Comparison of ENCODE assay signal across 8 cellular contexts in the genomic region with DNA sequence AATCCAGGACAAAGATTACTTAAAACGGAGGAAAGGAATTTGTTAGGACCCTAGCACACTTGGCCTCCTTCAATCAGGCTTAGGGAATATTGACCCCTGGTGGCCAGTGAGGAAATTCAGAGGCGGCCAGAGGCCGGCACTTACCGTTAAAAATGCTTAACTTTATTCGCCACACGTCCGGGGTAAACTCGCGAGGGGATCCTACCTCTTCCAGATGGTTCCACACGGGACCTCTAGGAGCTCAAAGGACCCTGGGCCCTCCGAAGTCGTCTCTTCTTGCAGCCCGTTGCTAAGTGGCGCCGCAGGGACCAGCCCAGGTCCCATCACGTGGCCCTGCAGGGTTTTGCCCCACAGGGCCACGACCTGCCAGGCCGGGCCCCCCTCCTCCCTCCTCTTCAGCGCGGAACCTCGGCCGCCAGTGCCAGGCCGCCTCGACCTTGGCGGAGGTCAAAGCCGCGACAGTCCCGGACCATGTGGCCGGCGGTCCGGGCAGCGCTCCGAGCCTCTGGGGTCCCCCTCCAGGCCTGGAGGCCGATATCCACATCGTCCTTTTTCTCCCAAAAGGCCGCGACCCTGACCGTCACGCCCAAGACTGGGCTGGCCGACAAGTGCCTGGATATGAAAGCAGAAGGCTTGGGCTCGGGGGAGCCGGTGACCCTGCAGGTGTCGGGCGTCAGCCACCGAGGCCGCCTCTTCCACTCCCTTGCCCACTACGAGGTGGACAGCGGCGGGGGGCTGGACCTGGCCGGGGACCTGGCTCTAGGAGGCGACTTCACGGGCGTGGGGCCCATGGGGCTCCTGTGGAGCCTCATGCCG. TPM values are rescaled to one million over a fixed set of nuclear protein-coding genes. Genes with fewer than 3 reads are reported as not detected.
DNase-seq lines count a peak whose midpoint lies in the region; ATAC-seq and TF ChIP-seq lines count a peak whose summit lies in the region.

No MANE protein-coding gene starts in this region.

- peak; percentile 59 for TF ChIP-seq RAD21 in neural cell (conservative IDR thresholded peaks at IDR 0.05)

- H3K27me3 ChIP-seq in foreskin keratinocyte = peaks cover 13% of the 10 kb centered on the region
- H3K27me3 ChIP-seq in neural cell (ENCODE audit: insufficient read depth, low read depth, low read length) = peaks cover 23% of the 10 kb centered on the region

- peak overlapping the region; percentile 12 for H2AFZ ChIP-seq in neural cell (ENCODE audit: low read depth, low read length)

- H3K9me2 ChIP-seq in neural cell (ENCODE audit: insufficient read depth, low read length) = no peaks in the 10 kb centered on the region

- no peaks in the 10 kb centered on the region for H3K79me2 ChIP-seq in neural cell (replicated peaks; ENCODE audit: insufficient read depth, low read length)

- TF ChIP-seq CTCF in GM12873 (IDR thresholded peaks at IDR 0.05; ENCODE audit: insufficient read depth, low read depth, low read length, missing control alignments) = peak; percentile 81
- TF ChIP-seq CTCF in foreskin keratinocyte (conservative IDR thresholded peaks at IDR 0.05) = peak; percentile 95
- peak; percentile 65 for TF ChIP-seq CTCF in neural cell (IDR thresholded peaks at IDR 0.05; ENCODE audit: poor library complexity, severe bottlenecking)

- no peak overlapping the region for H3K27ac ChIP-seq in foreskin keratinocyte
- H3K27ac ChIP-seq in neural cell (ENCODE audit: low read length) = no peak overlapping the region
- H3K27ac ChIP-seq in substantia nigra (ENCODE audit: low read depth, low read length, poor library complexity, severe bottlenecking) = peak overlapping the region; percentile 55

- H3K9me3 ChIP-seq in neural cell (ENCODE audit: low read length) = no peaks in the 10 kb centered on the region

- peak overlapping the region; percentile 62 for H3K4me3 ChIP-seq in neural cell (ENCODE audit: low read length)

- in situ Hi-C loops in KBM-7 (cut with MboI; ENCODE audit: low pct_unique_long_range_greater_than_20kb, low sequenced_read_pairs) = no loop called here

- H3K36me3 ChIP-seq in neural cell (ENCODE audit: insufficient read depth, low read length) = no peaks in the 10 kb centered on the region

- peak; percentile 69 for DNase-seq in KBM-7
- peak; percentile 44 to 52 for DNase-seq in SHP77 (lab: John Stamatoyannopoulos, UW)
- peak; percentile 63 for DNase-seq in activated naive CD4-positive, alpha-beta T cell treated with Interleukin-2 at 50 U/mL for 16 hours
- DNase-seq in foreskin keratinocyte = peak in 1 of 2 donors; percentile 44
- DNase-seq in substantia nigra (lab: John Stamatoyannopoulos, UW) = peak in 48 of 49 donors; percentile 9 to 87 (median 52)

- H3K9ac ChIP-seq in neural cell (ENCODE audit: low read length) = peak overlapping the region; percentile 44

- ATAC-seq in foreskin keratinocyte = peak; percentile 67
- ATAC-seq in GM21528 (IDR thresholded peaks at IDR 0.05; ENCODE audit: low FRiP score, unreplicated experiment) = no peak

- H3K4me2 ChIP-seq in neural cell (ENCODE audit: low read length) = peak overlapping the region; percentile 44

- TF ChIP-seq EP300 in neural cell (conservative IDR thresholded peaks at IDR 0.05; ENCODE audit: poor library complexity, severe bottlenecking) = no peak

- H3K4me1 ChIP-seq in foreskin keratinocyte = no peaks in the 10 kb centered on the region

- no peaks in the 10 kb centered on the region for H4K20me1 ChIP-seq in neural cell (ENCODE audit: insufficient read depth)

- no peaks in the 10 kb centered on the region for H3F3A ChIP-seq in neural cell (ENCODE audit: insufficient read depth, low read length, poor library complexity, severe bottlenecking)

TF ChIP-seq in neural cell, 6 proteins besides CTCF, POLR2A, EP300 and RAD21:
- TF ChIP-seq SMC3 (conservative IDR thresholded peaks at IDR 0.05; ENCODE audit: poor library complexity) (peak; percentile 47), TAF1 (IDR thresholded peaks at IDR 0.05; ENCODE audit: low read depth) (no peak), EZH2 (IDR thresholded peaks at IDR 0.05; ENCODE audit: borderline replicate concordance, insufficient read depth, low read length, poor library complexity, severe bottlenecking) (no peak)
- TF ChIP-seq, protein P1, sequence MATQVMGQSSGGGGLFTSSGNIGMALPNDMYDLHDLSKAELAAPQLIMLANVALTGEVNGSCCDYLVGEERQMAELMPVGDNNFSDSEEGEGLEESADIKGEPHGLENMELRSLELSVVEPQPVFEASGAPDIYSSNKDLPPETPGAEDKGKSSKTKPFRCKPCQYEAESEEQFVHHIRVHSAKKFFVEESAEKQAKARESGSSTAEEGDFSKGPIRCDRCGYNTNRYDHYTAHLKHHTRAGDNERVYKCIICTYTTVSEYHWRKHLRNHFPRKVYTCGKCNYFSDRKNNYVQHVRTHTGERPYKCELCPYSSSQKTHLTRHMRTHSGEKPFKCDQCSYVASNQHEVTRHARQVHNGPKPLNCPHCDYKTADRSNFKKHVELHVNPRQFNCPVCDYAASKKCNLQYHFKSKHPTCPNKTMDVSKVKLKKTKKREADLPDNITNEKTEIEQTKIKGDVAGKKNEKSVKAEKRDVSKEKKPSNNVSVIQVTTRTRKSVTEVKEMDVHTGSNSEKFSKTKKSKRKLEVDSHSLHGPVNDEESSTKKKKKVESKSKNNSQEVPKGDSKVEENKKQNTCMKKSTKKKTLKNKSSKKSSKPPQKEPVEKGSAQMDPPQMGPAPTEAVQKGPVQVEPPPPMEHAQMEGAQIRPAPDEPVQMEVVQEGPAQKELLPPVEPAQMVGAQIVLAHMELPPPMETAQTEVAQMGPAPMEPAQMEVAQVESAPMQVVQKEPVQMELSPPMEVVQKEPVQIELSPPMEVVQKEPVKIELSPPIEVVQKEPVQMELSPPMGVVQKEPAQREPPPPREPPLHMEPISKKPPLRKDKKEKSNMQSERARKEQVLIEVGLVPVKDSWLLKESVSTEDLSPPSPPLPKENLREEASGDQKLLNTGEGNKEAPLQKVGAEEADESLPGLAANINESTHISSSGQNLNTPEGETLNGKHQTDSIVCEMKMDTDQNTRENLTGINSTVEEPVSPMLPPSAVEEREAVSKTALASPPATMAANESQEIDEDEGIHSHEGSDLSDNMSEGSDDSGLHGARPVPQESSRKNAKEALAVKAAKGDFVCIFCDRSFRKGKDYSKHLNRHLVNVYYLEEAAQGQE (IDR thresholded peaks at IDR 0.05; ENCODE audit: borderline replicate concordance) = no peak

RNA-seq across cellular contexts. Expression of a gene that starts 11.1 kb away (rescaled TPM):
- 7.8 and 9.6 TPM in 2 replicates for total RNA-seq in foreskin keratinocyte
- polyA plus RNA-seq in foreskin keratinocyte (5.2 and 5.8 TPM in 2 replicates), neural cell (28.7 and 33.4 TPM in 2 replicates)
- polyA minus RNA-seq in neural cell = 32.9 and 35.9 TPM in 2 replicates

RNA-seq across cellular contexts. Expression of a gene that starts 21.4 kb away (rescaled TPM):
- not detected in 2 replicates for total RNA-seq in foreskin keratinocyte
- polyA plus RNA-seq in foreskin keratinocyte (not detected in 2 replicates), neural cell (not detected in 2 replicates)
- not detected in 2 replicates for polyA minus RNA-seq in neural cell

RNA-seq across cellular contexts. Expression of a gene that starts 42.1 kb away (rescaled TPM):
- 1.1 and 1.2 TPM in 2 replicates for total RNA-seq in foreskin keratinocyte
- polyA plus RNA-seq in foreskin keratinocyte (1.00 and 1.2 TPM in 2 replicates), neural cell (1.1 TPM in 1 of 2 replicates, not detected in the other)
- polyA minus RNA-seq in neural cell = not detected in 2 replicates
